1 cellular context compared by ENCODE assay signal in genomic region chr10:32980558-32981468, GRCh38.
A peak's percentile ranks its signal among the peaks of the same experiment; 100 is the strongest.
TF ChIP-seq lines count a peak whose summit lies in the region.

No MANE protein-coding gene starts in this region.

TF ChIP-seq in K562, 482 proteins besides CTCF, POLR2A, EP300 and RAD21 (continued from another document and continues in another):
- TF ChIP-seq GATAD2B (IDR thresholded peaks at IDR 0.05; ENCODE audit: borderline replicate concordance) (0 out of 2 replicates have a peak, but pooled peaks have one; percentile 7), CREB3 (tag; conservative IDR thresholded peaks at IDR 0.05; ENCODE audit: low read depth) (no peak), MYNN (IDR thresholded peaks at IDR 0.05) (0 out of 2 replicates have a peak, but pooled peaks have one; percentile 17), MYNN (CRISPR knock-in tag; IDR thresholded peaks at IDR 0.05) (no peak), REST (CRISPR knock-in tag; IDR thresholded peaks at IDR 0.05; ENCODE audit: low read depth) (no peak; the same call in 1 of the 2 replicates), HNRNPK (IDR thresholded peaks at IDR 0.05; ENCODE audit: low read depth, low read length, poor library complexity, severe bottlenecking) (no peak), LARP7 (IDR thresholded peaks at IDR 0.05) (no peak), THRAP3 (IDR thresholded peaks at IDR 0.05; ENCODE audit: borderline replicate concordance) (no peak), MGA (IDR thresholded peaks at IDR 0.05) (peak; percentile 86), ADNP (tag; IDR thresholded peaks at IDR 0.05) (no peak), ZNF12 (CRISPR knock-in tag; IDR thresholded peaks at IDR 0.05) (no peak), SIX5 (IDR thresholded peaks at IDR 0.05; ENCODE audit: borderline replicate concordance in 1 of 2, insufficient read depth in 1 of 2, low read depth in 1 of 2, low read length in 2 of 2) (no peak), KLF16 (IDR thresholded peaks at IDR 0.05) (no peak), ETS1 (conservative IDR thresholded peaks at IDR 0.05; ENCODE audit: control insufficient read depth, low read depth, low read length) (peak; percentile 68; the same call in 1 of the 2 replicates), HDAC2 (IDR thresholded peaks at IDR 0.05) (peak; percentile 95), ZKSCAN1 (IDR thresholded peaks at IDR 0.05; ENCODE audit: low read depth, low read length) (peak; percentile 42; the same call in 1 of the 2 replicates), ZNF316 (IDR thresholded peaks at IDR 0.05) (peak; percentile 72), ZNF785 (CRISPR knock-in tag; IDR thresholded peaks at IDR 0.05) (no peak), NCOR1 (IDR thresholded peaks at IDR 0.05) (no peak; the same call in 1 of the 2 replicates), KDM4B (IDR thresholded peaks at IDR 0.05; ENCODE audit: borderline replicate concordance in 2 of 2, low read depth in 1 of 2) (peak in 1 of 2 experiments; percentile 79; a peak in 1 of 4 replicates), SMARCA4 (IDR thresholded peaks at IDR 0.05) (peak; percentile 78), ARHGAP35 (IDR thresholded peaks at IDR 0.05; ENCODE audit: partially characterized antibody) (no peak), MAFF (IDR thresholded peaks at IDR 0.05; ENCODE audit: low read length) (no peak), EGR1 (conservative IDR thresholded peaks at IDR 0.05) (peak; percentile 48; the same call in 1 of the 2 replicates), ZNF740 (CRISPR knock-in tag; IDR thresholded peaks at IDR 0.05) (no peak), ZNF740 (tag; IDR thresholded peaks at IDR 0.05) (no peak), TBL1XR1 (IDR thresholded peaks at IDR 0.05; ENCODE audit: low read length in 2 of 2) (0 out of 4 replicates have a peak, but pooled peaks of 1 of the 2 experiments have one; percentile 7), NR4A1 (CRISPR knock-in tag; IDR thresholded peaks at IDR 0.05) (peak; percentile 79; the same call in 1 of the 2 replicates), NR4A1 (tag; IDR thresholded peaks at IDR 0.05) (peak; percentile 48; the same call in 1 of the 2 replicates), RERE (CRISPR knock-in tag; IDR thresholded peaks at IDR 0.05; ENCODE audit: borderline replicate concordance) (no peak), POLR3A (IDR thresholded peaks at IDR 0.05; ENCODE audit: borderline replicate concordance, extremely low read depth, insufficient read depth, insufficient read length) (no peak), ZBTB1 (CRISPR knock-in tag; IDR thresholded peaks at IDR 0.05; ENCODE audit: borderline replicate concordance, low read depth) (no peak)
